ENCODE assay signal across 22 cellular contexts in genomic region chr9:131390990-131391389, GRCh38. TPM values are rescaled to one million over a fixed set of nuclear protein-coding genes. Genes with fewer than 3 reads are reported as not detected.
DNase-seq lines count a peak whose midpoint lies in the region; TF ChIP-seq lines count a peak whose summit lies in the region.
"Had no signal": no experiment of that assay in that cellular context is flagged by ENCODE, and none has a peak within 500 bp of the region (broad histone marks: within the 10 kb centered on the region; RNA-seq: fewer than 3 reads in every experiment).

No MANE protein-coding gene starts in this region.

- H3K36me3 Mint-ChIP-seq in neural crest cell (ENCODE audit: low read depth), result peaks cover 5% of the 10 kb centered on the region
- H3K36me3 Mint-ChIP-seq in type B pancreatic cell, result no peaks in the 10 kb centered on the region
- H3K36me3 Mint-ChIP-seq in CD8-positive, alpha-beta memory T cell, result peaks cover 0 to 10% (median 0%) of the 10 kb centered on the region in 3 donors

- H3K9me3 Mint-ChIP-seq in neural crest cell, result no peaks in the 10 kb centered on the region
- H3K9me3 Mint-ChIP-seq in type B pancreatic cell, result no peaks in the 10 kb centered on the region
- no peaks in the 10 kb centered on the region for H3K9me3 Mint-ChIP-seq in CD8-positive, alpha-beta memory T cell
- H3K9me3 Mint-ChIP-seq: GM23338 had no signal

- H3K4me1 ChIP-seq in tibial nerve, result peaks cover 0 to 20% (median 11%) of the 10 kb centered on the region in 4 donors
- peaks cover 16% of the 10 kb centered on the region for H3K4me1 ChIP-seq in CD8-positive, alpha-beta memory T cell (ENCODE audit: insufficient read depth, low read length)

- DNase-seq in SKM-1 treated with dmso at 0.1 percent for 144 hours (lab: John Stamatoyannopoulos, UW; ENCODE audit: unreplicated experiment) (peak; percentile 15), SKM-1 (lab: John Stamatoyannopoulos, UW; ENCODE audit: unreplicated experiment) (no peak), amniotic epithelial cell (ENCODE audit: low read depth) (peak; percentile 75), neural crest cell (ENCODE audit: low read depth, low spot score) (no peak), type B pancreatic cell (ENCODE audit: extremely low spot score, unreplicated experiment) (no peak), tibial nerve (ENCODE audit: low spot score in 2 of 2) (no peak)
- no peak for DNase-seq in CD8-positive, alpha-beta memory T cell
- no peak for DNase-seq in activated effector memory CD4-positive, alpha-beta T cell treated with anti-CD3 and anti-CD28 coated beads, Interleukin-2, amount 50 U/mL, for 16 hours
- DNase-seq: C1 segment of cervical spinal cord, DMS53, GDM1, KG1, NCI-H1092, NCI-H1436 treated with DMSO at 0.1 percent for 48 hours, NCI-H2029 treated with DMSO at 0.1 percent for 48 hours, NCI-H2171, NCI-H345, NCI-H524, NCI-H774, Peyer's patch had no signal

- no peaks in the 10 kb centered on the region for H3K27me3 ChIP-seq in tibial nerve
- H3K27me3 ChIP-seq in CD8-positive, alpha-beta memory T cell (ENCODE audit: insufficient read depth, low read length, poor library complexity, severe bottlenecking), result no peaks in the 10 kb centered on the region
- H3K27me3 ChIP-seq: Peyer's patch had no signal

- H3K4me3 Mint-ChIP-seq in neural crest cell, result peak overlapping the region; percentile 42
- peak overlapping the region; percentile 10 for H3K4me3 Mint-ChIP-seq in type B pancreatic cell
- H3K4me3 Mint-ChIP-seq in CD8-positive, alpha-beta memory T cell, result peak overlapping the region in 1 of 7 donors; percentile 19
- H3K4me3 Mint-ChIP-seq: GM23338 had no signal

- CTCF ChIA-PET in CD8-positive, alpha-beta memory T cell (lab: Charles Lee), result interaction anchor here (1.2 to 1.4 kb wide), 2 partner anchors 27 to 41 kb away, joined by 3 read pairs; no protein-coding TSS in a partner anchor

- 79% methylated on average over 9 of the region's 9 CpGs for WGBS in tibial nerve, 2 donors

- no peak overlapping the region for H3K27ac Mint-ChIP-seq in neural crest cell (ENCODE audit: unreplicated experiment)
- H3K27ac Mint-ChIP-seq in type B pancreatic cell, result no peak overlapping the region
- H3K27ac Mint-ChIP-seq in CD8-positive, alpha-beta memory T cell, result peak overlapping the region in 1 of 8 donors; percentile 73
- H3K27ac Mint-ChIP-seq: GM23338 had no signal

- TF ChIP-seq POLR2A in tibial nerve (IDR thresholded peaks at IDR 0.05), result no peak

- H3K4me1 Mint-ChIP-seq in neural crest cell (peaks cover 32% of the 10 kb centered on the region), type B pancreatic cell (ENCODE audit: unreplicated experiment) (peaks cover 20% of the 10 kb centered on the region)
- H3K4me1 Mint-ChIP-seq in CD8-positive, alpha-beta memory T cell, result peaks cover 18 to 20% (median 19%) of the 10 kb centered on the region in 3 donors

- H3K36me3 ChIP-seq in tibial nerve, result no peaks in the 10 kb centered on the region
- no peaks in the 10 kb centered on the region for H3K36me3 ChIP-seq in CD8-positive, alpha-beta memory T cell (ENCODE audit: insufficient read depth, low read length)
- H3K36me3 ChIP-seq: Peyer's patch had no signal

- H3K27me3 Mint-ChIP-seq in neural crest cell (ENCODE audit: low read depth) (no peaks in the 10 kb centered on the region), type B pancreatic cell (no peaks in the 10 kb centered on the region)
- H3K27me3 Mint-ChIP-seq in CD8-positive, alpha-beta memory T cell, result peaks cover 0 to 7% of the 10 kb centered on the region in 2 donors

- no peak for TF ChIP-seq EP300 in tibial nerve (IDR thresholded peaks at IDR 0.05)

- POLR2A ChIA-PET in CD8-positive, alpha-beta memory T cell (lab: Charles Lee), result interaction anchor here (1.0 kb wide), 1 partner anchor 12 kb away, joined by 3 read pairs; no protein-coding TSS in a partner anchor

- no peak overlapping the region for H3K4me3 ChIP-seq in tibial nerve
- H3K4me3 ChIP-seq in CD8-positive, alpha-beta memory T cell (ENCODE audit: low read length), result no peak overlapping the region
- H3K4me3 ChIP-seq: GM23338, Peyer's patch had no signal

- no peaks in the 10 kb centered on the region for H3K9me3 ChIP-seq in tibial nerve
- H3K9me3 ChIP-seq in CD8-positive, alpha-beta memory T cell (ENCODE audit: low read length), result no peaks in the 10 kb centered on the region
- H3K9me3 ChIP-seq: Peyer's patch had no signal

- no peak for TF ChIP-seq CTCF in neural crest cell (conservative IDR thresholded peaks at IDR 0.05)
- TF ChIP-seq CTCF in type B pancreatic cell (conservative IDR thresholded peaks at IDR 0.05), result no peak
- no peak for TF ChIP-seq CTCF in tibial nerve (IDR thresholded peaks at IDR 0.05)

- no peak overlapping the region for H3K27ac ChIP-seq in tibial nerve
- no peak overlapping the region for H3K27ac ChIP-seq in CD8-positive, alpha-beta memory T cell (ENCODE audit: low read depth, low read length)
- H3K27ac ChIP-seq: 22Rv1, Peyer's patch had no signal

RNA-seq across cellular contexts. Expression of gene PRRC2B, which starts 2.9 kb away (rescaled TPM):
- 349 and 358 TPM in 2 replicates for total RNA-seq in neural crest cell
- 225 and 300 TPM in 2 replicates for total RNA-seq in type B pancreatic cell (ENCODE audit: low replicate concordance)
- total RNA-seq in tibial nerve, result 100 to 1,000 TPM in 3 of 4 donors, 10 to 100 TPM in 1; 94.8 to 236 (median 174) TPM
- 100 to 1,000 TPM; 146 TPM for total RNA-seq in CD8-positive, alpha-beta memory T cell
- 42.1 TPM for polyA plus RNA-seq in CD8-positive, alpha-beta memory T cell

Comparison
In these comparisons a context has a peak if more than half of its experiments do, and no peak if none do; other contexts are left out.
1. DNase-seq: peak in SKM-1 treated with dmso at 0.1 percent for 144 hours (single experiment) and amniotic epithelial cell (single experiment); none in SKM-1 (single experiment), neural crest cell (single experiment), type B pancreatic cell (single experiment), tibial nerve (0 of 2), CD8-positive, alpha-beta memory T cell (0 of 5) and activated effector memory CD4-positive, alpha-beta T cell treated with anti-CD3 and anti-CD28 coated beads, Interleukin-2, amount 50 U/mL, for 16 hours (single experiment).